Comparison of ENCODE assay signal across 14 cellular contexts in genomic region chr7:2812119-2812487, GRCh38. TPM values are rescaled to one million over a fixed set of nuclear protein-coding genes. Genes with fewer than 3 reads are reported as not detected.
DNase-seq lines count a peak whose midpoint lies in the region; ATAC-seq, FAIRE-seq and TF ChIP-seq lines count a peak whose summit lies in the region.
"Had no signal": no experiment of that assay in that cellular context is flagged by ENCODE, and none has a peak within 500 bp of the region (broad histone marks: within the 10 kb centered on the region; RNA-seq: fewer than 3 reads in every experiment).

No MANE protein-coding gene starts in this region.

- H3K27me3 ChIP-seq in sigmoid colon = no peaks in the 10 kb centered on the region

- no peak for FAIRE-seq in HTR-8/SVneo (lab: Jason Lieb, UNC)

- peak overlapping the region; percentile 44 to 55 (median 50) for H3K27ac ChIP-seq in sigmoid colon

- H3K4me1 ChIP-seq in sigmoid colon = peaks cover 0 to 39% (median 28%) of the 10 kb centered on the region in 4 donors

- H3K36me3 ChIP-seq in sigmoid colon = no peaks in the 10 kb centered on the region

- 72 to 84% methylated on average over 7 of the region's 7 CpGs for WGBS in sigmoid colon, 2 donors

- no peak for TF ChIP-seq EP300 in sigmoid colon (IDR thresholded peaks at IDR 0.05)

- peak overlapping the region in 1 of 2 donors; percentile 41 for H3K4me3 ChIP-seq in cardiac fibroblast (replicated peaks in 1 of 2; ENCODE audit: low read depth in 2 of 2, low read length in 2 of 2)
- no peak overlapping the region for H3K4me3 ChIP-seq in sigmoid colon

- TF ChIP-seq CTCF in cardiac fibroblast (IDR thresholded peaks at IDR 0.05; ENCODE audit: low read depth, low read length) = no peak
- no peak for TF ChIP-seq CTCF in sigmoid colon (IDR thresholded peaks at IDR 0.05)

- intact Hi-C loops in sigmoid colon (cut with DNase I) = no loop called here

- no peak for TF ChIP-seq POLR2A in sigmoid colon (IDR thresholded peaks at IDR 0.05)

- DNase-seq in EH (ENCODE audit: low read depth) (peak; percentile 69), cardiac fibroblast (ENCODE audit: low read depth in 2 of 2) (peak; percentile 72 to 82), hepatic stellate cell (ENCODE audit: low spot score) (peak; percentile 59), sigmoid colon (peak; percentile 24), HTR-8/SVneo (ENCODE audit: insufficient read length, low spot score) (no peak)
- no peak for DNase-seq in effector CD8-positive, alpha-beta T cell (lab: John Stamatoyannopoulos, UW)
- DNase-seq: activated CD4-positive, alpha-beta T cell treated with anti-CD3 and anti-CD28 coated beads for 36 hours; activated naive CD4-positive, alpha-beta T cell treated with Interleukin-2 at 50 U/mL for 16 hours; naive thymus-derived CD8-positive, alpha-beta T cell; NCI-H1048; stimulated activated naive CD4-positive, alpha-beta T cell; T-cell had no signal

- no peaks in the 10 kb centered on the region for H3K9me3 ChIP-seq in sigmoid colon

- ATAC-seq in HG03097 (IDR thresholded peaks at IDR 0.05; ENCODE audit: low FRiP score, unreplicated experiment) (no peak), esophagus mucosa (no peak)
- ATAC-seq: activated CD4-positive, alpha-beta T cell treated with anti-CD3 and anti-CD28 coated beads for 36 hours; naive thymus-derived CD8-positive, alpha-beta T cell; T-cell had no signal

RNA-seq across cellular contexts. Expression of gene GNA12, which starts 32.0 kb away (rescaled TPM):
- total RNA-seq in sigmoid colon (10 to 100 TPM; 21.4 to 46.5 (median 24.6) TPM), esophagus mucosa (7.5 TPM)
- 10 to 100 TPM; 13.2 to 22.7 (median 18.6) TPM for polyA plus RNA-seq in sigmoid colon

Comparison
In these comparisons a context has a peak if more than half of its experiments do, and no peak if none do; other contexts are left out.
1. DNase-seq: peak in EH (single experiment), cardiac fibroblast (2 of 2), hepatic stellate cell (single experiment) and sigmoid colon (single experiment); none in HTR-8/SVneo (single experiment) and effector CD8-positive, alpha-beta T cell (single experiment).